Comparison of ENCODE assay signal across 8 cellular contexts in genomic region chr17:39939588-39940419, GRCh38. TPM values are rescaled to one million over a fixed set of nuclear protein-coding genes. Genes with fewer than 3 reads are reported as not detected.
A peak's percentile ranks its signal among the peaks of the same experiment; 100 is the strongest.
DNase-seq lines count a peak whose midpoint lies in the region; ATAC-seq, FAIRE-seq and TF ChIP-seq lines count a peak whose summit lies in the region.

No MANE protein-coding gene starts in this region.

- DNase-seq in NCI-H748 (lab: John Stamatoyannopoulos, UW; ENCODE audit: unreplicated experiment) (peak; percentile 24), NCI-H748 treated with DMSO at 0.1 percent for 48 hours (lab: John Stamatoyannopoulos, UW) (no peak), HFFc6 (peak; percentile 92), RCC 7860 (ENCODE audit: low spot score) (peak; percentile 84), cardiac fibroblast (ENCODE audit: low read depth in 2 of 2) (peak; percentile 69 to 96), mesenteric fat pad (ENCODE audit: low spot score) (no peak)

- peak overlapping the region; percentile 93 for H3K27ac Mint-ChIP-seq in HFFc6
- peak overlapping the region; percentile 55 to 73 (median 61) for H3K27ac Mint-ChIP-seq in nephron

- no peak for ATAC-seq in GM21528 (IDR thresholded peaks at IDR 0.05; ENCODE audit: low FRiP score, unreplicated experiment)

- H3K4me3 Mint-ChIP-seq in HFFc6 (peak overlapping the region; percentile 58), nephron (peak overlapping the region in 1 of 3 experiments; percentile 2)

- peaks cover 7% of the 10 kb centered on the region for H3K27me3 Mint-ChIP-seq in HFFc6 (ENCODE audit: insufficient read depth)
- H3K27me3 Mint-ChIP-seq in nephron (ENCODE audit: low read depth), result peaks cover 10% of the 10 kb centered on the region

- H3K36me3 Mint-ChIP-seq in HFFc6 (ENCODE audit: low read depth) (no peaks in the 10 kb centered on the region), nephron (ENCODE audit: low read depth) (no peaks in the 10 kb centered on the region)

- peak; percentile 77 for TF ChIP-seq CTCF in HFFc6 (IDR thresholded peaks at IDR 0.05)
- TF ChIP-seq CTCF in cardiac fibroblast (IDR thresholded peaks at IDR 0.05; ENCODE audit: low read depth, low read length), result peak; percentile 53
- peak; percentile 49 to 61 (median 59) for TF ChIP-seq CTCF in nephron (IDR thresholded peaks at IDR 0.05; ENCODE audit: unreplicated experiment in 3 of 3)

- H3K4me3 ChIP-seq in cardiac fibroblast (replicated peaks in 1 of 2; ENCODE audit: low read depth in 2 of 2, low read length in 2 of 2), result no peak overlapping the region

- no peaks in the 10 kb centered on the region for H3K9me3 Mint-ChIP-seq in HFFc6
- H3K9me3 Mint-ChIP-seq in nephron, result no peaks in the 10 kb centered on the region

- peaks cover 29% of the 10 kb centered on the region for H3K4me1 Mint-ChIP-seq in HFFc6 (ENCODE audit: low read depth)
- H3K4me1 Mint-ChIP-seq in nephron, result peaks cover 12% of the 10 kb centered on the region

- FAIRE-seq in RCC 7860 (lab: Jason Lieb, UNC), result peak; percentile 28

RNA-seq across cellular contexts. Expression of gene LRRC3C, which starts 12.3 kb away (rescaled TPM):
- total RNA-seq in HFFc6 (2021; fragmentation: NEBNext Ultra II Directional; extraction: Animal tissue kit (Norgen Biotek cat#: 25700)), result not detected
- not detected for total RNA-seq in mesenteric fat pad

RNA-seq across cellular contexts. Expression of gene ORMDL3, which starts 12.4 kb away (rescaled TPM):
- total RNA-seq in HFFc6 (2021; fragmentation: NEBNext Ultra II Directional; extraction: Animal tissue kit (Norgen Biotek cat#: 25700)), result 10 to 100 TPM; 39.0 to 63.9 (median 49.9) TPM
- total RNA-seq in mesenteric fat pad, result 191 TPM

RNA-seq across cellular contexts. Expression of gene GSDMB, which starts 21.4 kb away (rescaled TPM):
- total RNA-seq in HFFc6 (2021; fragmentation: NEBNext Ultra II Directional; extraction: Animal tissue kit (Norgen Biotek cat#: 25700)), result 1 to 10 TPM; 1.4 to 3.1 (median 2.3) TPM
- 15.3 TPM for total RNA-seq in mesenteric fat pad

RNA-seq across cellular contexts. Expression of gene GSDMA, which starts 23.0 kb away (rescaled TPM):
- total RNA-seq in HFFc6 (2021; fragmentation: NEBNext Ultra II Directional; extraction: Animal tissue kit (Norgen Biotek cat#: 25700)), result under 1 TPM; 0.11 to 0.43 (median 0.36) TPM
- total RNA-seq in mesenteric fat pad, result 2.2 TPM

RNA-seq across cellular contexts. Expression of gene PSMD3, which starts 40.8 kb away (rescaled TPM):
- 100 to 1,000 TPM; 143 to 169 (median 160) TPM for total RNA-seq in HFFc6 (2021; fragmentation: NEBNext Ultra II Directional; extraction: Animal tissue kit (Norgen Biotek cat#: 25700))
- total RNA-seq in mesenteric fat pad, result 94.2 TPM

Comparison
In these comparisons a context has a peak if more than half of its experiments do, and no peak if none do; other contexts are left out.
1. DNase-seq: peak in NCI-H748 (single experiment), HFFc6 (single experiment), RCC 7860 (single experiment) and cardiac fibroblast (2 of 2); none in NCI-H748 treated with DMSO at 0.1 percent for 48 hours (single experiment) and mesenteric fat pad (single experiment).
2. Peak in every context shown above with its lines, with median percentiles within 50 percentile points of each other: CTCF ChIP-seq.